ENCODE assay signal across 37 cellular contexts in the genomic region with DNA sequence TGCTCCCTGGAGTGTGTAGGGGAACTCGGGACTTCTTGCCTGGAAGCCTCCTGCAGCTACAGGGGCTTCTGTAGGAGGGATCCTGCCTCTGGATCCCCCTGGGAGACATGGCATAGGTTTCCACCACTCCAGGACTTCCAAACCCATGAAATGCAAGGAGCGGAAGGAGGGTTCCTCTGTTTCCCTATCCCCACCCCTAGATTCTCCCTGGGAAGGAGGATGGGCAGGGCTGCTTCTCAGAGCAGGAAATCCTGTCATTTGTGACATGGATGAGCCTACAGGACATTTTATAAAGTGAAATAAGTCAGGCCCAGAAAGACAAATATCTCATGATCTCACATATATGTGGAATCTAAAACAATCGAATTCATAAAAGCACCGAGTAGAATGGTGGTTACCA. TPM values are rescaled to one million over a fixed set of nuclear protein-coding genes. Genes with fewer than 3 reads are reported as not detected.
"Had no signal": no experiment of that assay in that cellular context is flagged by ENCODE, and none has a peak within 500 bp of the region (broad histone marks: within the 10 kb centered on the region; RNA-seq: fewer than 3 reads in every experiment).

No MANE protein-coding gene starts in this region.

- H3K4me1 ChIP-seq: adrenal gland, body of pancreas, breast epithelium had no signal

- H3K9me3 Mint-ChIP-seq: activated B cell treated with CpG ODN at 0.5 μM for 24 hours; activated CD4-positive, alpha-beta memory T cell treated with anti-CD3 and anti-CD28 coated beads for 36 hours; activated CD8-positive, alpha-beta T cell treated with anti-CD3 and anti-CD28 coated beads for 36 hours; activated naive CD4-positive, alpha-beta T cell treated with anti-CD3 and anti-CD28 coated beads, Interleukin-2, amount 50 U/mL, for 72 hours; activated naive CD8-positive, alpha-beta T cell treated with anti-CD3 and anti-CD28 coated beads for 36 hours; activated T-cell treated with anti-CD3 and anti-CD28 coated beads, Interleukin-2, amount 50 U/mL, for 4 hours; activated T-cell treated with anti-CD3 and anti-CD28 coated beads, Interleukin-2, amount 50 U/mL, for 72 hours; activated T-helper 1 cell treated with anti-CD3 and anti-CD28 coated beads, Interleukin-12 subunit alpha, Interleukin-12 subunit beta, Interleukin-2, Interleukin-4 antibody, amounts not matched to agents 30 ng/mL and 10 ng/mL and 1 ng/mL, durations not matched to agents 14 hours and 24 hours and 36 hours; activated T-helper 17 cell treated with anti-CD3 and anti-CD28 coated beads, Interleukin-2, amount 50 U/mL, for 72 hours; T-helper 1 cell treated with Interleukin-12 subunit alpha and Interleukin-12 subunit beta and Interleukin-4 antibody, amounts not matched to agents 30 μg/mL and 1 μg/mL, for 36 hours; T-helper 2 cell treated with Interferon-gamma antibody and Interleukin-4, amounts not matched to agents 5 μg/mL and 100 μg/mL, for 36 hours had no signal

- H3K4me1 Mint-ChIP-seq: activated B cell treated with CpG ODN at 0.5 μM for 24 hours; activated naive CD8-positive, alpha-beta T cell treated with anti-CD3 and anti-CD28 coated beads for 36 hours; activated T-helper 17 cell treated with anti-CD3 and anti-CD28 coated beads, Interleukin-2, amount 50 U/mL, for 72 hours had no signal

- ATAC-seq: activated CD8-positive, alpha-beta T cell treated with anti-CD3 and anti-CD28 coated beads for 36 hours; activated naive CD4-positive, alpha-beta T cell treated with anti-CD3 and anti-CD28 coated beads, Interleukin-2, amount 50 U/mL, for 72 hours; activated T-cell treated with anti-CD3 and anti-CD28 coated beads, Interleukin-2, amount 50 U/mL, for 4 hours; activated T-cell treated with anti-CD3 and anti-CD28 coated beads, Interleukin-2, amount 50 U/mL, for 72 hours; activated T-helper 17 cell treated with anti-CD3 and anti-CD28 coated beads, Interleukin-2, amount 50 U/mL, for 72 hours; body of pancreas had no signal

- H3K27ac ChIP-seq: adrenal gland, body of pancreas, brain microvascular endothelial cell, breast epithelium, VCaP had no signal

- DNase-seq: activated B cell treated with CpG ODN at 0.5 μM for 24 hours; activated CD4-positive, alpha-beta memory T cell treated with anti-CD3 and anti-CD28 coated beads for 36 hours; activated CD4-positive, alpha-beta T cell treated with anti-CD3 and anti-CD28 coated beads for 4 hours; activated CD4-positive, alpha-beta T cell treated with anti-CD3 and anti-CD28 coated beads, Interleukin-2, amount 50 U/mL, for 1 hour; activated CD4-positive, alpha-beta T cell treated with anti-CD3 and anti-CD28 coated beads, Interleukin-2, amount 50 U/mL, for 4 hours; activated CD4-positive, CD25-positive, alpha-beta regulatory T cell treated with anti-CD3 and anti-CD28 coated beads, Interleukin-2, amount 50 U/mL, for 72 hours; activated CD8-positive, alpha-beta memory T cell treated with anti-CD3 and anti-CD28 coated beads, Interleukin-2, amount 50 U/mL, for 4 hours; activated CD8-positive, alpha-beta T cell treated with anti-CD3 and anti-CD28 coated beads for 36 hours; activated effector memory CD4-positive, alpha-beta T cell treated with anti-CD3 and anti-CD28 coated beads, Interleukin-2, amount 50 U/mL, for 16 hours; activated gamma-delta T cell treated with Interleukin-2 at 50 U/mL for 16 hours; activated naive CD4-positive, alpha-beta T cell; activated naive CD4-positive, alpha-beta T cell treated with anti-CD3 and anti-CD28 coated beads, Interleukin-2, amount 50 U/mL, for 16 hours; activated naive CD8-positive, alpha-beta T cell treated with anti-CD3 and anti-CD28 coated beads for 36 hours; activated T-cell treated with anti-CD3 and anti-CD28 coated beads for 4 hours; activated T-cell treated with anti-CD3 and anti-CD28 coated beads, Interleukin-2, amount 50 U/mL, for 1 hour; activated T-cell treated with anti-CD3 and anti-CD28 coated beads, Interleukin-2, amount 50 U/mL, for 4 hours; activated T-cell treated with anti-CD3 and anti-CD28 coated beads, Interleukin-2, amount 50 U/mL, for 72 hours; adrenal gland; amniotic stem cell; aorta; body of pancreas; brain microvascular endothelial cell; central memory CD4-positive, alpha-beta T cell; SW 1271; T-helper 1 cell; T-helper 2 cell; T-helper 9 cell had no signal

- H3K4me3 ChIP-seq: adrenal gland, body of pancreas, breast epithelium had no signal

- H3K36me3 Mint-ChIP-seq: activated CD4-positive, alpha-beta memory T cell treated with anti-CD3 and anti-CD28 coated beads for 36 hours; activated naive CD4-positive, alpha-beta T cell treated with anti-CD3 and anti-CD28 coated beads, Interleukin-2, amount 50 U/mL, for 72 hours; activated naive CD8-positive, alpha-beta T cell treated with anti-CD3 and anti-CD28 coated beads for 36 hours had no signal

- H3K9me3 ChIP-seq: adrenal gland, body of pancreas, breast epithelium had no signal

- H3K27me3 ChIP-seq: adrenal gland, body of pancreas, brain microvascular endothelial cell, breast epithelium had no signal

- H3K27ac Mint-ChIP-seq: activated B cell treated with CpG ODN at 0.5 μM for 24 hours; activated CD4-positive, alpha-beta memory T cell treated with anti-CD3 and anti-CD28 coated beads for 36 hours; activated CD8-positive, alpha-beta T cell treated with anti-CD3 and anti-CD28 coated beads for 36 hours; activated naive CD4-positive, alpha-beta T cell treated with anti-CD3 and anti-CD28 coated beads, Interleukin-2, amount 50 U/mL, for 72 hours; activated naive CD8-positive, alpha-beta T cell treated with anti-CD3 and anti-CD28 coated beads for 36 hours; activated T-cell treated with anti-CD3 and anti-CD28 coated beads, Interleukin-2, amount 50 U/mL, for 72 hours; activated T-helper 1 cell treated with anti-CD3 and anti-CD28 coated beads, Interleukin-12 subunit alpha, Interleukin-12 subunit beta, Interleukin-2, Interleukin-4 antibody, amounts not matched to agents 30 ng/mL and 10 ng/mL and 1 ng/mL, durations not matched to agents 14 hours and 24 hours and 36 hours; activated T-helper 17 cell treated with anti-CD3 and anti-CD28 coated beads, Interleukin-2, amount 50 U/mL, for 72 hours; T-helper 1 cell treated with Interleukin-12 subunit alpha and Interleukin-12 subunit beta and Interleukin-4 antibody, amounts not matched to agents 30 μg/mL and 1 μg/mL, for 36 hours; T-helper 2 cell treated with Interferon-gamma antibody and Interleukin-4, amounts not matched to agents 5 μg/mL and 100 μg/mL, for 36 hours had no signal

- H3K4me3 Mint-ChIP-seq: activated B cell treated with CpG ODN at 0.5 μM for 24 hours; activated CD4-positive, alpha-beta memory T cell treated with anti-CD3 and anti-CD28 coated beads for 36 hours; activated CD8-positive, alpha-beta T cell treated with anti-CD3 and anti-CD28 coated beads for 36 hours; activated naive CD8-positive, alpha-beta T cell treated with anti-CD3 and anti-CD28 coated beads for 36 hours; activated T-cell treated with anti-CD3 and anti-CD28 coated beads, Interleukin-2, amount 50 U/mL, for 4 hours; activated T-cell treated with anti-CD3 and anti-CD28 coated beads, Interleukin-2, amount 50 U/mL, for 72 hours; activated T-helper 1 cell treated with anti-CD3 and anti-CD28 coated beads, Interleukin-12 subunit alpha, Interleukin-12 subunit beta, Interleukin-2, Interleukin-4 antibody, amounts not matched to agents 30 ng/mL and 10 ng/mL and 1 ng/mL, durations not matched to agents 14 hours and 24 hours and 36 hours; activated T-helper 17 cell treated with anti-CD3 and anti-CD28 coated beads, Interleukin-2, amount 50 U/mL, for 72 hours; T-helper 1 cell treated with Interleukin-12 subunit alpha and Interleukin-12 subunit beta and Interleukin-4 antibody, amounts not matched to agents 30 μg/mL and 1 μg/mL, for 36 hours; T-helper 2 cell treated with Interferon-gamma antibody and Interleukin-4, amounts not matched to agents 5 μg/mL and 100 μg/mL, for 36 hours had no signal

- H3K36me3 ChIP-seq: adrenal gland, brain microvascular endothelial cell, breast epithelium had no signal

RNA-seq across cellular contexts. Expression of a gene that starts 23.5 kb away (rescaled TPM):
- total RNA-seq: activated B cell treated with CpG ODN at 0.5 μM for 24 hours; activated CD4-positive, alpha-beta memory T cell treated with anti-CD3 and anti-CD28 coated beads for 36 hours; activated CD8-positive, alpha-beta memory T cell treated with anti-CD3 and anti-CD28 coated beads for 36 hours; activated CD8-positive, alpha-beta T cell treated with anti-CD3 and anti-CD28 coated beads for 36 hours; activated naive CD4-positive, alpha-beta T cell treated with anti-CD3 and anti-CD28 coated beads, Interleukin-2, amount 50 U/mL, for 72 hours; activated naive CD8-positive, alpha-beta T cell treated with anti-CD3 and anti-CD28 coated beads for 36 hours; activated T-cell treated with anti-CD3 and anti-CD28 coated beads, Interleukin-2, amount 50 U/mL, for 4 hours; activated T-cell treated with anti-CD3 and anti-CD28 coated beads, Interleukin-2, amount 50 U/mL, for 72 hours; activated T-helper 1 cell treated with anti-CD3 and anti-CD28 coated beads, Interleukin-12 subunit alpha, Interleukin-12 subunit beta, Interleukin-2, Interleukin-4 antibody, amounts not matched to agents 30 ng/mL and 10 ng/mL and 1 ng/mL, durations not matched to agents 14 hours and 24 hours and 36 hours; activated T-helper 17 cell treated with anti-CD3 and anti-CD28 coated beads, Interleukin-2, amount 50 U/mL, for 72 hours; adrenal gland; astrocyte; cardiac septum had no signal
- polyA plus RNA-seq: adrenal gland, aorta had no signal
